Comparison of ENCODE assay signal across 13 cellular contexts in genomic region chr7:118040562-118040961, GRCh38.
DNase-seq lines count a peak whose midpoint lies in the region; ATAC-seq lines count a peak whose summit lies in the region.
"Had no signal": no experiment of that assay in that cellular context is flagged by ENCODE, and none has a peak within 500 bp of the region (broad histone marks: within the 10 kb centered on the region; RNA-seq: fewer than 3 reads in every experiment).

No MANE protein-coding gene starts in this region.

- ATAC-seq in GM18498 (IDR thresholded peaks at IDR 0.05; ENCODE audit: unreplicated experiment): peak; percentile 78
- ATAC-seq in GM19372 (IDR thresholded peaks at IDR 0.05; ENCODE audit: low read depth, unreplicated experiment): peak; percentile 71
- peak; percentile 79 for ATAC-seq in HG02759 (IDR thresholded peaks at IDR 0.05; ENCODE audit: unreplicated experiment)
- ATAC-seq in HG03432 (IDR thresholded peaks at IDR 0.05; ENCODE audit: unreplicated experiment): peak; percentile 84
- ATAC-seq: body of pancreas, WTC11 had no signal

- no peak for DNase-seq in NK-92 (lab: John Stamatoyannopoulos, UW; ENCODE audit: unreplicated experiment)
- no peak for DNase-seq in islet precursor cell
- no peak for DNase-seq in T-helper 9 cell
- no peak for DNase-seq in stimulated activated CD4-positive, alpha-beta T cell treated with anti-CD3 and anti-CD28 coated beads, Interleukin-4, amount 100 ng/mL, for 1 hour
- DNase-seq: body of pancreas; effector CD8-positive, alpha-beta T cell; MG63; NCI-H510A treated with DMSO at 0.1 percent for 48 hours had no signal
